In the genomic region with DNA sequence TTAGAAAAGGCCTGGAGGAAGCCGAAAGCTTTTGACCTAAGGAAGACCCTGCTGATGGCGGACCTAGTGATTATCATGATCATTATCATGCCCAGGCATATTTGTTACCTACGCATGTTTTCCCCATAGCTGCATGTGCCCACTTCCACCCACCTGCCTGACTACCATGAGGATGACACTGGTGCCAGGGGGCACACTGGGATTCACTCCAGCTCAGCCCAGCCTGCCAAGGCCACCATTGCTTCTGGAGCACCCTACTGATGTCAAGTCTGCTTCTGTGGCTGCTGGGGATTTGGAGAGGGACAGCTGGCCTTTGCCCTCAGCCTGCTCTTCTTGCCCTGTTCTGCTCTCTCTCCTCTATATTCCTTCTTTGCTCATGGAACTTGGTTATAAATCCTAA, we compare ENCODE assay signal across 15 cellular contexts.
DNase-seq lines count a peak whose midpoint lies in the region; TF ChIP-seq lines count a peak whose summit lies in the region.
"Had no signal": no experiment of that assay in that cellular context is flagged by ENCODE, and none has a peak within 500 bp of the region (broad histone marks: within the 10 kb centered on the region; RNA-seq: fewer than 3 reads in every experiment).

No MANE protein-coding gene starts in this region.

- H3K9me3 ChIP-seq in neuronal stem cell (replicated peaks in 1 of 2; ENCODE audit: control insufficient read depth in 2 of 2, insufficient read depth in 1 of 2, low read depth in 1 of 2, low read length in 2 of 2) (no peaks in the 10 kb centered on the region), vagina (no peaks in the 10 kb centered on the region)
- H3K9me3 ChIP-seq: A549, Caco-2 had no signal

- no peak overlapping the region for H4K8ac ChIP-seq in neuronal stem cell (ENCODE audit: low read depth, low read length)

- DNase-seq in coronary artery (ENCODE audit: low spot score): peak; percentile 59
- DNase-seq in neuronal stem cell (ENCODE audit: low spot score): no peak
- peak; percentile 46 to 69 for DNase-seq in vagina (ENCODE audit: extremely low spot score in 2 of 2)
- no peak for DNase-seq in activated CD8-positive, alpha-beta memory T cell treated with anti-CD3 and anti-CD28 coated beads, Interleukin-2, amount 50 U/mL, for 48 hours
- no peak for DNase-seq in activated CD8-positive, alpha-beta memory T cell treated with anti-CD3 and anti-CD28 coated beads, Interleukin-2, amount 50 U/mL, for 4 hours
- DNase-seq: AML-193; Caco-2; Calu3; CD4-positive, alpha-beta T cell; DMS79 treated with DMSO at 0.1 percent for 48 hours; GF-D8 had no signal

- no CpG with 5 or more reads among the region's 3 CpGs for WGBS in neuronal stem cell (ENCODE audit: extremely low coverage in 2 of 2, insufficient read length in 2 of 2, insufficient replicate concordance in 1 of 2), 2 donors

- no peak overlapping the region for H3K27ac ChIP-seq in coronary artery
- H3K27ac ChIP-seq in neuronal stem cell (replicated peaks; ENCODE audit: low read length): no peak overlapping the region
- H3K27ac ChIP-seq in vagina: no peak overlapping the region
- H3K27ac ChIP-seq: 22Rv1; A549; BLaER1 treated with 17β-estradiol and CSF1 and Interleukin-3, amounts not matched to agents 10 nM and 100 nM; C4-2B had no signal

- H2BK5ac ChIP-seq in neuronal stem cell (ENCODE audit: low read length): no peak overlapping the region

- H3K27me3 ChIP-seq in neuronal stem cell (ENCODE audit: control insufficient read depth in 3 of 3, insufficient read depth in 3 of 3, low read depth in 1 of 3, low read length in 3 of 3) (peaks cover 0 to 6% (median 0%) of the 10 kb centered on the region in 3 experiments), vagina (no peaks in the 10 kb centered on the region)

- TF ChIP-seq CTCF in coronary artery (IDR thresholded peaks at IDR 0.05) (no peak), vagina (IDR thresholded peaks at IDR 0.05) (no peak)

- H3K4me1 ChIP-seq in neuronal stem cell (ENCODE audit: control insufficient read depth in 2 of 2, insufficient read depth in 1 of 2, low read depth in 1 of 2, low read length in 2 of 2): no peaks in the 10 kb centered on the region
- H3K4me1 ChIP-seq in vagina: no peaks in the 10 kb centered on the region
- H3K4me1 ChIP-seq: A549; BLaER1 treated with 17β-estradiol and CSF1 and Interleukin-3, amounts not matched to agents 10 nM and 100 nM; Caco-2 had no signal

- no peak overlapping the region for H2BK15ac ChIP-seq in neuronal stem cell (ENCODE audit: low read length)

- H2BK12ac ChIP-seq in neuronal stem cell (ENCODE audit: low read length): no peak overlapping the region

- TF ChIP-seq POLR2A in vagina (IDR thresholded peaks at IDR 0.05): no peak

- no peak overlapping the region for H3K4me3 ChIP-seq in coronary artery
- no peak overlapping the region for H3K4me3 ChIP-seq in neuronal stem cell (ENCODE audit: low read length in 2 of 2)
- no peak overlapping the region for H3K4me3 ChIP-seq in vagina
- H3K4me3 ChIP-seq: A549; BLaER1 treated with 17β-estradiol and CSF1 and Interleukin-3, amounts not matched to agents 10 nM and 100 nM had no signal

- H3K36me3 ChIP-seq in neuronal stem cell (replicated peaks in 1 of 2; ENCODE audit: control insufficient read depth in 2 of 2, insufficient read depth in 2 of 2, low read length in 2 of 2) (no peaks in the 10 kb centered on the region), vagina (no peaks in the 10 kb centered on the region)
- H3K36me3 ChIP-seq: BLaER1 treated with 17β-estradiol and CSF1 and Interleukin-3, amounts not matched to agents 10 nM and 100 nM had no signal

- H3K9ac ChIP-seq in neuronal stem cell (ENCODE audit: low read depth, low read length, poor library complexity): peak overlapping the region; percentile 44
- H3K9ac ChIP-seq: BLaER1 treated with 17β-estradiol and CSF1 and Interleukin-3, amounts not matched to agents 10 nM and 100 nM had no signal

- H3K23ac ChIP-seq in neuronal stem cell (ENCODE audit: low read depth, low read length, poor library complexity): no peak overlapping the region

- H3K14ac ChIP-seq in neuronal stem cell (ENCODE audit: low read length): no peak overlapping the region

- no peak overlapping the region for H2AFZ ChIP-seq in neuronal stem cell (ENCODE audit: low read length)

- H2BK120ac ChIP-seq in neuronal stem cell (ENCODE audit: low read depth, low read length): no peak overlapping the region

- H2AK5ac ChIP-seq in neuronal stem cell (ENCODE audit: low read depth, low read length): no peak overlapping the region

- no peak overlapping the region for H3K4ac ChIP-seq in neuronal stem cell (ENCODE audit: low read length)

- H4K91ac ChIP-seq in neuronal stem cell (ENCODE audit: low read depth, low read length, poor library complexity): no peak overlapping the region

- no peak overlapping the region for H3K18ac ChIP-seq in neuronal stem cell (ENCODE audit: low read length)

- no peaks in the 10 kb centered on the region for H3K79me1 ChIP-seq in neuronal stem cell (ENCODE audit: low read depth, low read length)

- intact Hi-C loops in vagina (cut with DNase I): no loop called here

- H3K4me2 ChIP-seq in neuronal stem cell (ENCODE audit: insufficient read depth, low read length, poor library complexity, severe bottlenecking): no peak overlapping the region
- H3K4me2 ChIP-seq: A549; BLaER1 treated with 17β-estradiol and CSF1 and Interleukin-3, amounts not matched to agents 10 nM and 100 nM had no signal

Comparison
In these comparisons a context has a peak if more than half of its experiments do, and no peak if none do; other contexts are left out.
1. DNase-seq: peak in coronary artery (single experiment) and vagina (2 of 2); none in neuronal stem cell (single experiment), activated CD8-positive, alpha-beta memory T cell treated with anti-CD3 and anti-CD28 coated beads, Interleukin-2, amount 50 U/mL, for 48 hours (single experiment) and activated CD8-positive, alpha-beta memory T cell treated with anti-CD3 and anti-CD28 coated beads, Interleukin-2, amount 50 U/mL, for 4 hours (single experiment).